Comparison of ENCODE assay signal across 1 cellular context in the genomic region with DNA sequence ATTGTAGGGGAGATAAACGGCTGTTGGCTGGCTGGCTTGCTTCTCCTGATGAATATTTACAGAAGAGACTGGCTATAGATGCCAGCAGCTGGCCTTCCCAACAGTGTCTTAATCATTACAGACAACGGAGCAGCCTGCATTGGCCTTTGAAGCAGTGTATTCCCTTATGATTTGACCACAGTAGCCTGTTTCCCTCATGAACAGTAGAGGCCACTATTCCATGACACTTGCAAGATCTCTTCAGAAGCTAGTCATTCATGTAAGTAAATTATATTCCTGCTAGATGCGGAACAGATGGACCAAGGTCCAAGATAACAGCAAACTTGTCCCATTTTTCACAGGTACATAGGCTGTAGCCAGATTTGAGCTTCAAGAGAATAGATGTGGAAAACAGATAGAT.
TF ChIP-seq lines count a peak whose summit lies in the region.

No MANE protein-coding gene starts in this region.

TF ChIP-seq in Ishikawa, 13 proteins besides CTCF, POLR2A, EP300 and RAD21 (continued from another document):
- TF ChIP-seq, protein P1, sequence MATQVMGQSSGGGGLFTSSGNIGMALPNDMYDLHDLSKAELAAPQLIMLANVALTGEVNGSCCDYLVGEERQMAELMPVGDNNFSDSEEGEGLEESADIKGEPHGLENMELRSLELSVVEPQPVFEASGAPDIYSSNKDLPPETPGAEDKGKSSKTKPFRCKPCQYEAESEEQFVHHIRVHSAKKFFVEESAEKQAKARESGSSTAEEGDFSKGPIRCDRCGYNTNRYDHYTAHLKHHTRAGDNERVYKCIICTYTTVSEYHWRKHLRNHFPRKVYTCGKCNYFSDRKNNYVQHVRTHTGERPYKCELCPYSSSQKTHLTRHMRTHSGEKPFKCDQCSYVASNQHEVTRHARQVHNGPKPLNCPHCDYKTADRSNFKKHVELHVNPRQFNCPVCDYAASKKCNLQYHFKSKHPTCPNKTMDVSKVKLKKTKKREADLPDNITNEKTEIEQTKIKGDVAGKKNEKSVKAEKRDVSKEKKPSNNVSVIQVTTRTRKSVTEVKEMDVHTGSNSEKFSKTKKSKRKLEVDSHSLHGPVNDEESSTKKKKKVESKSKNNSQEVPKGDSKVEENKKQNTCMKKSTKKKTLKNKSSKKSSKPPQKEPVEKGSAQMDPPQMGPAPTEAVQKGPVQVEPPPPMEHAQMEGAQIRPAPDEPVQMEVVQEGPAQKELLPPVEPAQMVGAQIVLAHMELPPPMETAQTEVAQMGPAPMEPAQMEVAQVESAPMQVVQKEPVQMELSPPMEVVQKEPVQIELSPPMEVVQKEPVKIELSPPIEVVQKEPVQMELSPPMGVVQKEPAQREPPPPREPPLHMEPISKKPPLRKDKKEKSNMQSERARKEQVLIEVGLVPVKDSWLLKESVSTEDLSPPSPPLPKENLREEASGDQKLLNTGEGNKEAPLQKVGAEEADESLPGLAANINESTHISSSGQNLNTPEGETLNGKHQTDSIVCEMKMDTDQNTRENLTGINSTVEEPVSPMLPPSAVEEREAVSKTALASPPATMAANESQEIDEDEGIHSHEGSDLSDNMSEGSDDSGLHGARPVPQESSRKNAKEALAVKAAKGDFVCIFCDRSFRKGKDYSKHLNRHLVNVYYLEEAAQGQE (IDR thresholded peaks at IDR 0.05; ENCODE audit: low read depth), result no peak
- TF ChIP-seq CREB1 (IDR thresholded peaks at IDR 0.05; ENCODE audit: low read depth), result no peak
